9 cellular contexts compared by ENCODE assay signal in genomic region chr2:230417436-230417835, GRCh38. TPM values are rescaled to one million over a fixed set of nuclear protein-coding genes. Genes with fewer than 3 reads are reported as not detected.
DNase-seq lines count a peak whose midpoint lies in the region; TF ChIP-seq lines count a peak whose summit lies in the region.
"Had no signal": no experiment of that assay in that cellular context is flagged by ENCODE, and none has a peak within 500 bp of the region (broad histone marks: within the 10 kb centered on the region; RNA-seq: fewer than 3 reads in every experiment).

No MANE protein-coding gene starts in this region.

- H3K9me3 Mint-ChIP-seq in Calu3 (ENCODE audit: low read depth, unreplicated experiment): no peaks in the 10 kb centered on the region

- H3K4me1 ChIP-seq in endocrine pancreas (ENCODE audit: control insufficient read depth, insufficient read depth, low read length) (peaks cover 6% of the 10 kb centered on the region), sigmoid colon (peaks cover 0 to 57% (median 40%) of the 10 kb centered on the region in 4 donors)

- no peaks in the 10 kb centered on the region for H3K36me3 ChIP-seq in endocrine pancreas (ENCODE audit: control insufficient read depth, insufficient read depth, low read length)
- H3K36me3 ChIP-seq in sigmoid colon: no peaks in the 10 kb centered on the region

- H3K9ac ChIP-seq in endocrine pancreas (ENCODE audit: control insufficient read depth, insufficient read depth, low read length): no peak overlapping the region

- peaks cover 65% of the 10 kb centered on the region for H3K4me1 Mint-ChIP-seq in Calu3 (ENCODE audit: low read depth, unreplicated experiment)

- intact Hi-C loops in Calu3 (cut with micrococcal nuclease; ENCODE audit: unreplicated experiment) (loop anchor here (5.0 to 10.0 kb wide), 2 partner anchors 90 to 353 kb away; partner anchors contain the start of genes SLC16A14 and SP140L), sigmoid colon (cut with DNase I) (loop anchor here (5.0 to 10.0 kb wide), 3 partner anchors 295 to 493 kb away; partner anchors contain the start of genes CAB39, FBXO36 and TRIP12)

- H3K4me3 Mint-ChIP-seq in Calu3 (ENCODE audit: low read depth, unreplicated experiment): peak overlapping the region; percentile 74

- no peak for DNase-seq in Calu3
- DNase-seq in OCI-M1 (lab: John Stamatoyannopoulos, UW): peak; percentile 28
- no peak for DNase-seq in sigmoid colon
- DNase-seq in NCI-H2227 (lab: John Stamatoyannopoulos, UW; ENCODE audit: unreplicated experiment): no peak
- no peak for DNase-seq in hippocampal formation (lab: John Stamatoyannopoulos, UW)
- DNase-seq in SHP77 treated with DMSO at 0.1 percent for 48 hours (lab: John Stamatoyannopoulos, UW): no peak
- no peak for DNase-seq in HuH-7.5 (ENCODE audit: low spot score)
- DNase-seq: activated CD4-positive, CD25-positive, alpha-beta regulatory T cell treated with anti-CD3 and anti-CD28 coated beads, Interleukin-2, amount 50 U/mL, for 72 hours had no signal

- H3K36me3 Mint-ChIP-seq in Calu3 (ENCODE audit: insufficient read depth, unreplicated experiment): peaks cover 32% of the 10 kb centered on the region

- BruUV-seq in Calu3 (replicated peaks; lab: Mats Ljungman, UMichigan): no TSS peak

- TF ChIP-seq CTCF in Calu3 (IDR thresholded peaks at IDR 0.05; ENCODE audit: unreplicated experiment) (no peak), sigmoid colon (IDR thresholded peaks at IDR 0.05) (no peak)

- peak overlapping the region; percentile 92 for H3K4me3 ChIP-seq in endocrine pancreas (ENCODE audit: control insufficient read depth, insufficient read depth, low read length)
- peak overlapping the region; percentile 50 to 65 (median 59) for H3K4me3 ChIP-seq in sigmoid colon

- WGBS in sigmoid colon, 2 donors: 43 to 60% methylated on average over 4 of the region's 4 CpGs

- CTCF ChIA-PET in Calu3 (lab: Charles Lee): no interaction called here

- no peaks in the 10 kb centered on the region for H3K9me3 ChIP-seq in endocrine pancreas (ENCODE audit: control insufficient read depth, low read length)
- no peaks in the 10 kb centered on the region for H3K9me3 ChIP-seq in sigmoid colon

- no peak for TF ChIP-seq EP300 in sigmoid colon (IDR thresholded peaks at IDR 0.05)

- peak overlapping the region; percentile 83 for H3K27ac Mint-ChIP-seq in Calu3 (ENCODE audit: unreplicated experiment)

- H3K27me3 ChIP-seq in endocrine pancreas (ENCODE audit: control insufficient read depth, insufficient read depth, low read length) (no peaks in the 10 kb centered on the region), sigmoid colon (no peaks in the 10 kb centered on the region)

- H3K27me3 Mint-ChIP-seq in Calu3 (ENCODE audit: unreplicated experiment): no peaks in the 10 kb centered on the region

- TF ChIP-seq POLR2A in sigmoid colon (IDR thresholded peaks at IDR 0.05): no peak

- peak overlapping the region in 3 of 4 donors; percentile 89 to 92 (median 91) for H3K27ac ChIP-seq in sigmoid colon

RNA-seq across cellular contexts. Expression of gene SP100, which starts 1.4 kb away (rescaled TPM):
- total RNA-seq in Calu3 (2022) (110 and 173 TPM in 2 replicates), sigmoid colon (100 to 1,000 TPM in 3 of 4 donors, 10 to 100 TPM in 1; 91.2 to 141 (median 113) TPM)
- polyA plus RNA-seq in sigmoid colon: 10 to 100 TPM; 50.4 to 91.0 (median 55.9) TPM
